Comparison of ENCODE assay signal across 8 cellular contexts in the genomic region with DNA sequence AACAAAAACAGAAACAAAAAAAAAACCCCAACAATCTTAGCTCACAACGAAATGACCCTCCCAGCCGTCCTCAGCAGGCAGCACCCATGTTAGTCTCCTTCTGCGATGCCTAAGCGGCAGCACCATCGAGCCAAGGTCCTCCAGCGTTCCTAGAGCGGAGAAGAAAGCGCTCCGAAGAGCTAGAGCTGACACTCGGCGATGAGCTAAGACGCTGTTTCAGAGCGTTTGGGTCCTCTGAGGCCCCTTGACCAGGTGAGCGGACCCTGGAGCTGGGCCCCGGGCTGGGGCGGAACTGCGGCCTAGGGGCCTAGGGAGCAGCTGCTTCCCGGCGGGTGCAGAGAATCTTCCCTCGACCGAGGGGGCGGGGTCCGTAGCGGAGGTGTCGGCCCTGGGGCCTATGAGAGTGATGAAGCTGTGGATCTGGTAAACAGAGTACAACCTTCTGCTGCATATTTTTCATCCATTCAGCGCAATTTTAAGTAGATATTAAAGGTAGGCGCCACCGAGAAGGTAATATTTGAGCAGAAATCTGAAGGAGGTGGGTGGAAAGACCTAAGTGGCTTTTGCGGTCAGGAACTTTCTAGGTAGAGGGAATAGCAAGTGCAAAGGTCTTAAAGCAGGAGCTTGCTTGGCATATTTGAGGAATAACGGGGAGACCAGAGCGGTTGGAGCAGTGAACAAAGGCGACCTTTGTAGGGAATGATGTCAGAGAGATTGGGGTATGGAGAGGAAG. TPM values are rescaled to one million over a fixed set of nuclear protein-coding genes. Genes with fewer than 3 reads are reported as not detected.
DNase-seq lines count a peak whose midpoint lies in the region; ATAC-seq and TF ChIP-seq lines count a peak whose summit lies in the region.

A gene (plus strand): TSS at position 182 of the 733 bp plus-strand sequence. CDS start 4,777 bp downstream, outside the sequence.

- no peak for TF ChIP-seq CTCF in esophagus muscularis mucosa (IDR thresholded peaks at IDR 0.05)

- H3K27me3 ChIP-seq in esophagus muscularis mucosa: no peaks in the 10 kb centered on the region
- H3K27me3 ChIP-seq in muscle layer of colon (ENCODE audit: control insufficient read depth in 1 of 2, insufficient read depth in 2 of 2, low read length in 2 of 2): no peaks in the 10 kb centered on the region

- ATAC-seq in GM21717 (IDR thresholded peaks at IDR 0.05; ENCODE audit: unreplicated experiment): peak; percentile 93

- H3K36me3 ChIP-seq in esophagus muscularis mucosa: peaks cover 0 to 11% (median 5%) of the 10 kb centered on the region in 4 donors
- peaks cover 5% of the 10 kb centered on the region for H3K36me3 ChIP-seq in muscle layer of colon (ENCODE audit: insufficient read depth, low read length)

- peak within 1 kb of the TSS; percentile 71 for H3K4me3 ChIP-seq in Jurkat, Clone E6-1 (ENCODE audit: low read length)
- H3K4me3 ChIP-seq in esophagus muscularis mucosa (peak within 1 kb of the TSS; percentile 70 to 83 (median 74)), muscle layer of colon (ENCODE audit: low read depth in 1 of 2, low read length in 2 of 2) (peak within 1 kb of the TSS; percentile 92 to 93)

- intact Hi-C loops in esophagus muscularis mucosa (cut with DNase I): loop anchor here (5.0 kb wide), 2 partner anchors 85 to 125 kb away; a partner anchor contains a TSS

- TF ChIP-seq POLR2A in esophagus muscularis mucosa (IDR thresholded peaks at IDR 0.05; ENCODE audit: low read depth): no peak

- H3K9me3 ChIP-seq in esophagus muscularis mucosa: no peaks in the 10 kb centered on the region
- H3K9me3 ChIP-seq in muscle layer of colon (ENCODE audit: low read length): no peaks in the 10 kb centered on the region

- under 1% methylated on average over 24 of the region's 32 CpGs for WGBS in esophagus muscularis mucosa

- peak; percentile 87 for DNase-seq in DMS79 (lab: John Stamatoyannopoulos, UW)
- peak; percentile 81 for DNase-seq in Jurkat, Clone E6-1 (ENCODE audit: low read depth, low spot score)
- peak; percentile 92 for DNase-seq in OCI-M2 (lab: John Stamatoyannopoulos, UW; ENCODE audit: unreplicated experiment)
- DNase-seq in activated T-cell treated with anti-CD3 and anti-CD28 coated beads, Interleukin-2, amount 50 U/mL, for 48 hours: peak; percentile 93 to 95
- peak; percentile 93 for DNase-seq in esophagus muscularis mucosa (ENCODE audit: extremely low spot score)
- peak; percentile 67 to 73 for DNase-seq in stimulated activated CD8-positive, alpha-beta memory T cell treated with anti-CD3 and anti-CD28 coated beads, Interleukin-7, amount 100 ng/mL, for 1 hour (ENCODE audit: low read depth in 2 of 2)

- H3K9ac ChIP-seq in muscle layer of colon (ENCODE audit: low read length): peak within 1 kb of the TSS; percentile 95

- H3K4me1 ChIP-seq in esophagus muscularis mucosa (peaks cover 17 to 32% (median 29%) of the 10 kb centered on the region in 4 donors), muscle layer of colon (ENCODE audit: insufficient read depth, low read length) (peaks cover 16% of the 10 kb centered on the region)

- H3K27ac ChIP-seq in esophagus muscularis mucosa (replicated peaks in 1 of 4) (peak within 1 kb of the TSS; percentile 84 to 89 (median 86)), muscle layer of colon (ENCODE audit: low read depth, low read length) (peak within 1 kb of the TSS; percentile 96)

- TF ChIP-seq EP300 in esophagus muscularis mucosa (IDR thresholded peaks at IDR 0.05): no peak

RNA-seq across cellular contexts. Expression of the gene that starts here (rescaled TPM):
- polyA plus RNA-seq in Jurkat, Clone E6-1 (2012; ENCODE audit: insufficient read depth, insufficient read length): 3.6 TPM
- total RNA-seq in esophagus muscularis mucosa: 10 to 100 TPM; 15.1 to 28.2 (median 24.1) TPM

Comparison
In these comparisons a context has a peak if more than half of its experiments do, and no peak if none do; other contexts are left out.
1. Peak in every context shown above with its lines: DNase-seq, ATAC-seq, H3K4me3 ChIP-seq and H3K27ac ChIP-seq.